17 cellular contexts compared by ENCODE assay signal in the genomic region with DNA sequence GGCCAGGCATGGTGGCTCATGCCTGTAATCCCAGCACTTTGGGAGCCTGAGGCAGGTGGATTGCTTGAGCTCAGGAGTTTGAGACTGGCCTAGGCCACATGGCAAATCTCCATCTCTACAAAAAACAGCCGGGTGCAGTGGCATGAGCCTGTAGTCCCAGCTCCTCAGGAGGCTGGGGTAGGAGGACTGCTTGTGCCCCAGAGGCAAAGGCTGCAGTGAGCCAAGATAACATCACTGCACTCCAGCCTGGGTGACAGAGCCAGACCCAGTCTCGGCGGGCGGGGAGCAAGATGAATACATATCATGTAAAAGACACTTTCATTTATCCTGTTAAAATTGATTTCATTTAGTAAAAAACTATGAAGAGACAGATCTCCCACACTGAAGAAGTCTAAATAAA. TPM values are rescaled to one million over a fixed set of nuclear protein-coding genes. Genes with fewer than 3 reads are reported as not detected.
A peak's percentile ranks its signal among the peaks of the same experiment; 100 is the strongest.
DNase-seq lines count a peak whose midpoint lies in the region; ATAC-seq and TF ChIP-seq lines count a peak whose summit lies in the region.
"Had no signal": no experiment of that assay in that cellular context is flagged by ENCODE, and none has a peak within 500 bp of the region (broad histone marks: within the 10 kb centered on the region; RNA-seq: fewer than 3 reads in every experiment).

No MANE protein-coding gene starts in this region.

- H3K27me3 Mint-ChIP-seq in chondrocyte (ENCODE audit: low read depth) (no peaks in the 10 kb centered on the region), endodermal cell (ENCODE audit: insufficient read depth) (no peaks in the 10 kb centered on the region)
- H3K27me3 Mint-ChIP-seq in natural killer cell treated with Interleukin-12 subunit alpha and Interleukin-12 subunit beta and Interleukin-15 and Interleukin-18, amount 100 ng/mL, for 72 hours: no peaks in the 10 kb centered on the region

- 0 out of 22 replicates have a peak, but pooled peaks cover 0 to 4% (median 0%) of the 10 kb centered on the region in 11 experiments for H3K9me3 ChIP-seq in BLaER1 treated with 17β-estradiol and CSF1 and Interleukin-3, amounts not matched to agents 10 nM and 100 nM (replicated peaks in 1 of 11)
- H3K9me3 ChIP-seq in breast epithelium (no peaks in the 10 kb centered on the region), endodermal cell (ENCODE audit: control insufficient read depth, low read length) (no peaks in the 10 kb centered on the region)

- H2AFZ ChIP-seq in KMS-11 (ENCODE audit: low read depth): no peak overlapping the region

- H3K4me2 ChIP-seq in BLaER1 treated with 17β-estradiol and CSF1 and Interleukin-3, amounts not matched to agents 10 nM and 100 nM: peak overlapping the region in 9 of 11 experiments; percentile 11 to 78 (median 37); a peak in 15 of 22 replicates
- peak overlapping the region; percentile 42; the same call in 1 of the 2 replicates for H3K4me2 ChIP-seq in KMS-11

- no peak overlapping the region for H3K4me3 ChIP-seq in BLaER1 treated with 17β-estradiol and CSF1 and Interleukin-3, amounts not matched to agents 10 nM and 100 nM
- H3K4me3 ChIP-seq in KMS-11 (IDR thresholded peaks at IDR 0.05; ENCODE audit: insufficient read depth, low read depth, low read length) (no peak overlapping the region), breast epithelium (no peak overlapping the region), endodermal cell (ENCODE audit: low read length) (no peak overlapping the region)

- peaks cover 78% of the 10 kb centered on the region for H3K4me1 Mint-ChIP-seq in chondrocyte (ENCODE audit: low read depth)
- H3K4me1 Mint-ChIP-seq in natural killer cell treated with Interleukin-12 subunit alpha and Interleukin-12 subunit beta and Interleukin-15 and Interleukin-18, amount 100 ng/mL, for 72 hours (ENCODE audit: low read depth in 2 of 2): peaks cover 63 to 69% of the 10 kb centered on the region in 2 donors
- H3K4me1 Mint-ChIP-seq in endodermal cell: peaks cover 27% of the 10 kb centered on the region

- intact Hi-C loops in breast epithelium (cut with DNase I; ENCODE audit: low total_unique reads): no loop called here

- peaks cover 99% of the 10 kb centered on the region for H3K79me2 ChIP-seq in KMS-11 (ENCODE audit: insufficient read depth, low read depth)

- H3K27ac Mint-ChIP-seq in chondrocyte (ENCODE audit: unreplicated experiment): peak overlapping the region; percentile 9
- H3K27ac Mint-ChIP-seq in natural killer cell treated with Interleukin-12 subunit alpha and Interleukin-12 subunit beta and Interleukin-15 and Interleukin-18, amount 100 ng/mL, for 72 hours: peak overlapping the region; percentile 12 to 61
- no peak overlapping the region for H3K27ac Mint-ChIP-seq in endodermal cell

- H3K9ac ChIP-seq in BLaER1 treated with 17β-estradiol and CSF1 and Interleukin-3, amounts not matched to agents 10 nM and 100 nM: no peak overlapping the region
- H3K9ac ChIP-seq in KMS-11: no peak overlapping the region
- H3K9ac ChIP-seq in endodermal cell (ENCODE audit: extremely low read depth, low read length, poor library complexity, severe bottlenecking): no peak overlapping the region

- H3K27ac ChIP-seq in BLaER1 treated with 17β-estradiol and CSF1 and Interleukin-3, amounts not matched to agents 10 nM and 100 nM: no peak overlapping the region
- H3K27ac ChIP-seq in KMS-11 (no peak overlapping the region; the same call in 1 of the 2 replicates), breast epithelium (no peak overlapping the region), endodermal cell (ENCODE audit: low read depth, low read length) (no peak overlapping the region)

- peaks cover 98 to 100% (median 100%) of the 10 kb centered on the region in 11 experiments for H4K20me1 ChIP-seq in BLaER1 treated with 17β-estradiol and CSF1 and Interleukin-3, amounts not matched to agents 10 nM and 100 nM
- H4K20me1 ChIP-seq in KMS-11 (ENCODE audit: insufficient read depth): peaks cover 14% of the 10 kb centered on the region

- no peak overlapping the region for H3K4me3 Mint-ChIP-seq in chondrocyte (ENCODE audit: unreplicated experiment)
- H3K4me3 Mint-ChIP-seq in natural killer cell treated with Interleukin-12 subunit alpha and Interleukin-12 subunit beta and Interleukin-15 and Interleukin-18, amount 100 ng/mL, for 72 hours: no peak overlapping the region
- H3K4me3 Mint-ChIP-seq in endodermal cell: no peak overlapping the region

- no peaks in the 10 kb centered on the region for H3K27me3 ChIP-seq in BLaER1 treated with 17β-estradiol and CSF1 and Interleukin-3, amounts not matched to agents 10 nM and 100 nM
- H3K27me3 ChIP-seq in KMS-11 (ENCODE audit: insufficient read depth, low read depth): no peaks in the 10 kb centered on the region
- no peaks in the 10 kb centered on the region for H3K27me3 ChIP-seq in breast epithelium
- no peaks in the 10 kb centered on the region for H3K27me3 ChIP-seq in endodermal cell (ENCODE audit: control insufficient read depth, insufficient read depth, low read length, poor library complexity, severe bottlenecking)

- TF ChIP-seq POLR2A in breast epithelium (IDR thresholded peaks at IDR 0.05): no peak

- H3K36me3 ChIP-seq in BLaER1 treated with 17β-estradiol and CSF1 and Interleukin-3, amounts not matched to agents 10 nM and 100 nM: peaks cover 14 to 74% (median 60%) of the 10 kb centered on the region in 11 experiments; a peak in 21 of 22 replicates
- H3K36me3 ChIP-seq in KMS-11 (ENCODE audit: insufficient read depth): no peaks in the 10 kb centered on the region
- H3K36me3 ChIP-seq in breast epithelium: no peaks in the 10 kb centered on the region
- peaks cover 29% of the 10 kb centered on the region for H3K36me3 ChIP-seq in endodermal cell (ENCODE audit: control insufficient read depth, insufficient read depth, low read length)

- no peak for ATAC-seq in natural killer cell treated with Interleukin-12 subunit alpha and Interleukin-12 subunit beta and Interleukin-15 and Interleukin-18, amount 100 ng/mL, for 72 hours
- no peak for ATAC-seq in GM19463 (IDR thresholded peaks at IDR 0.05; ENCODE audit: unreplicated experiment)
- no peak for ATAC-seq in HG03571 (IDR thresholded peaks at IDR 0.05; ENCODE audit: unreplicated experiment)
- ATAC-seq: Right ventricle myocardium inferior had no signal

- TF ChIP-seq CTCF in KMS-11 (conservative IDR thresholded peaks at IDR 0.05; ENCODE audit: low read depth, low read length) (no peak), chondrocyte (IDR thresholded peaks at IDR 0.05) (no peak), breast epithelium (IDR thresholded peaks at IDR 0.05) (no peak), endodermal cell (conservative IDR thresholded peaks at IDR 0.05) (no peak)

- DNase-seq in chondrocyte (ENCODE audit: low spot score) (no peak), breast epithelium (ENCODE audit: low spot score in 2 of 2) (no peak), endodermal cell (no peak)
- DNase-seq in natural killer cell treated with Interleukin-12 subunit alpha and Interleukin-12 subunit beta and Interleukin-15 and Interleukin-18, amount 100 ng/mL, for 72 hours (ENCODE audit: low spot score): no peak
- DNase-seq: DMS79 treated with DMSO at 0.1 percent for 48 hours; Karpas-422; MM.1S; NCI-H1092 treated with DMSO at 0.1 percent for 48 hours; NCI-H2081 treated with DMSO at 0.1 percent for 48 hours; NCI-H510A; NCI-H748 treated with DMSO at 0.1 percent for 48 hours; NK-92 treated with Interleukin-12 subunit alpha and Interleukin-12 subunit beta, amount 100 ng/mL, for 24 hours had no signal

- WGBS in endodermal cell (ENCODE audit: insufficient coverage in 1 of 2, insufficient read length in 1 of 2), 2 experiments: 95% methylated on average over 4 of the region's 4 CpGs; no CpG with 5 or more reads in 1 of the 2 experiments

- H3K36me3 Mint-ChIP-seq in chondrocyte (ENCODE audit: low read depth) (no peaks in the 10 kb centered on the region), endodermal cell (ENCODE audit: low read depth) (peaks cover 7% of the 10 kb centered on the region)
- H3K36me3 Mint-ChIP-seq in natural killer cell treated with Interleukin-12 subunit alpha and Interleukin-12 subunit beta and Interleukin-15 and Interleukin-18, amount 100 ng/mL, for 72 hours: peaks cover 4% of the 10 kb centered on the region

- H3K9me3 Mint-ChIP-seq in chondrocyte (ENCODE audit: low read depth) (no peaks in the 10 kb centered on the region), endodermal cell (no peaks in the 10 kb centered on the region)
- no peaks in the 10 kb centered on the region for H3K9me3 Mint-ChIP-seq in natural killer cell treated with Interleukin-12 subunit alpha and Interleukin-12 subunit beta and Interleukin-15 and Interleukin-18, amount 100 ng/mL, for 72 hours

- H3K4me1 ChIP-seq in BLaER1 treated with 17β-estradiol and CSF1 and Interleukin-3, amounts not matched to agents 10 nM and 100 nM: peaks cover 58 to 89% (median 73%) of the 10 kb centered on the region in 10 experiments
- H3K4me1 ChIP-seq in KMS-11 (ENCODE audit: low read depth, poor library complexity, severe bottlenecking): peaks cover 23% of the 10 kb centered on the region
- H3K4me1 ChIP-seq in breast epithelium: peaks cover 0 to 6% of the 10 kb centered on the region in 2 donors
- no peaks in the 10 kb centered on the region for H3K4me1 ChIP-seq in endodermal cell (ENCODE audit: control insufficient read depth, insufficient read depth, low read length)

RNA-seq across cellular contexts. Expression of a gene that starts 54.6 kb away (rescaled TPM):
- total RNA-seq in chondrocyte (59.2 to 64.0 TPM (median 60.7 TPM) in 3 replicates), breast epithelium (10 to 100 TPM; 61.6 to 82.6 (median 69.5) TPM), endodermal cell (100 to 1,000 TPM in 1 of 2 donors, 10 to 100 TPM in 1; 71.1 to 103 TPM)
- total RNA-seq in natural killer cell treated with Interleukin-12 subunit alpha and Interleukin-12 subunit beta and Interleukin-15 and Interleukin-18, amount 100 ng/mL, for 72 hours: 10 to 100 TPM; 76.2 to 90.3 TPM
- polyA plus RNA-seq in endodermal cell (2013, experiment 1 of 2): 40.4 TPM
- 41.5 TPM for polyA plus RNA-seq in endodermal cell (2013, experiment 2 of 2)
